ENCODE assay signal across 16 cellular contexts in the genomic region with DNA sequence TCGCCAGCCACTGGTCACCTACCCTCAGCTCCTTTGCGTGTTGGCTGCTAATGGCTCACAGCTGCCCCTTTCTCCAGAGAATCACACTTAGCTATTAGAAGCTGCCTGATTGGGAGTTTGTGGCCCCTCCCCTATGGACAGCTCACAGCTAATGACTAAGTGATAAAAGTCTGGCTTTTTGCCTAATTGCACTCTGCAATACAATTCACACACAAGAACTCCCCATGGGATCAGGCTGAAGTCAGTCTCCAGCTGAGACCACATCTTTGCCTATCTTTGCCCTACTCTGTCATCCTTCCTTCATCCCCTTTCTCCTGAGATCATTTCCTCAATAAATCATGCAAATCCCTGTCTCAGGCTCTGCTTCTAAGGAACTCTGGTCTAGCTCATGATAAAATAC.
"Had no signal": no experiment of that assay in that cellular context is flagged by ENCODE, and none has a peak within 500 bp of the region (broad histone marks: within the 10 kb centered on the region; RNA-seq: fewer than 3 reads in every experiment).

No MANE protein-coding gene starts in this region.

- H3K9me3 ChIP-seq: colonic mucosa, suprapubic skin had no signal

- DNase-seq: activated CD4-positive, alpha-beta memory T cell treated with anti-CD3 and anti-CD28 coated beads, Interleukin-2, amount 10 ng/mL, durations not matched to agents 7 days and 5 days; activated naive CD4-positive, alpha-beta T cell treated with anti-CD3 and anti-CD28 coated beads, Interleukin-2, amount 50 U/mL, for 16 hours; activated T-cell treated with anti-CD3 and anti-CD28 coated beads, Interleukin-2, amount 50 U/mL, for 24 hours; central memory CD4-positive, alpha-beta T cell; colonic mucosa; hypothalamus; kidney; left ventricle myocardium superior; occipital lobe; stimulated activated CD4-positive, alpha-beta T cell treated with anti-CD3 and anti-CD28 coated beads, Interleukin-4, amount 100 ng/mL, for 24 hours; stimulated activated naive CD8-positive, alpha-beta T cell treated with anti-CD3 and anti-CD28 coated beads, Interleukin-15, Interleukin-2, amounts not matched to agents 100 U/mL and 50 U/mL, for 24 hours; trophoblast cell; WERI-Rb-1 had no signal

- H3K27ac ChIP-seq: colonic mucosa, esophagus muscularis mucosa, right atrium auricular region, suprapubic skin, WERI-Rb-1 had no signal

- H3K36me3 ChIP-seq: colonic mucosa, esophagus muscularis mucosa, right atrium auricular region, suprapubic skin, WERI-Rb-1 had no signal

- H3K27me3 ChIP-seq: colonic mucosa, esophagus muscularis mucosa, right atrium auricular region, suprapubic skin had no signal

- H3K4me1 ChIP-seq: colonic mucosa, esophagus muscularis mucosa, right atrium auricular region, suprapubic skin had no signal

- H3K4me3 ChIP-seq: colonic mucosa, esophagus muscularis mucosa, right atrium auricular region, suprapubic skin had no signal
